In the genomic region with DNA sequence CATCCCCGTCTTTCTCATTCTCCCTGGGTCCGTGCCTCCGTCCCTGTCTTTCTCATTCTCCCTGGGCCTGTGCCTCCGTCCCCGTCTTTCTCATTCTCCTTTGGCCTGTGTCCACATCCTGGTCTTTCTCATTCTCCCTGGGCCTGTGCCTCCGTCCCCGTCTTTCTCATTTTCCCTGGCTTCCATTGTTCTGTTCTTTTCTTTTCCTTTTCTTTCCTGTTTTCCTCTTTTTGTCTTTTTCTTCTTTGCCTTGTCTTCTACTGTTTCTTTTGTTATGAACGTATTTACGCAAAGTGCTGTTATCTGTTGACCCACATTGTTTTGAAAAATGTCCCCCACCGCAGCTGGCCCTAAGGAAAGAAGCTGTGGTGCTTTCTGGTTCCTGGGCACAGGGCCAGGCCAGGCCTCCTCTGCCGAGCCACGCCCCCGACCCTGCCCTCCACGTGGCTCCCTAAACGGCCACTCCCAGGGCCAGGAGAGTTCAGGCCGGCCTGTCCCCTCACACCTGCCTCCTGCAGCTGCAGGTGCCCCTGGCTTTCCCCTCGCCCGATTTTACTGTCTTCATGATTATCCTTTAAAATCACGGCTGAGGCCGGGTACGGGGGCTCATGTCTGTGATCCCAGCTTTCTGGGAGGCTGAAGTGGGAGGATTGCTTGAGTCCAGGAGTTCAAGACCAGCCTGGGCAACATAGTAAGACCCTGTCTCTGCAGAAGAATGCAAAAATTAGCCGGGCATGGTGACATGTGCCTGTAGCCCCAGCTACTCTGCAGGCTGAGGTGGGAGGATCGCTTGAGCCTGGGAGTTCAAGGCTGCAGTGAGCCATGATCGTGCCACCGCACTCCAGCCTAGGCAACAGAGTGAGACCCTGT, we compare ENCODE assay signal across 1 cellular context.
TF ChIP-seq lines count a peak whose summit lies in the region.

No MANE protein-coding gene starts in this region.

TF ChIP-seq in K562, 482 proteins besides CTCF, POLR2A, EP300 and RAD21 (continued from another document and continues in another):
- TF ChIP-seq MGA (IDR thresholded peaks at IDR 0.05) (peak; percentile 37; the same call in 1 of the 2 replicates), KDM4B (IDR thresholded peaks at IDR 0.05; ENCODE audit: borderline replicate concordance in 2 of 2, low read depth in 1 of 2) (no peak), ARID2 (IDR thresholded peaks at IDR 0.05) (peak; percentile 73; the same call in 1 of the 2 replicates), GTF2E2 (tag; IDR thresholded peaks at IDR 0.05) (no peak), RFX5 (IDR thresholded peaks at IDR 0.05; ENCODE audit: low read depth, low read length) (no peak), RBM39 (optimal IDR thresholded peaks at IDR 0.05; ENCODE audit: low read depth, low read length) (no peak), ZNF311 (CRISPR knock-in tag; IDR thresholded peaks at IDR 0.05) (no peak), MAFG (tag; conservative IDR thresholded peaks at IDR 0.05) (no peak), PML (IDR thresholded peaks at IDR 0.05; ENCODE audit: low read length) (0 out of 2 replicates have a peak, but pooled peaks have one; percentile 35), KLF6 (CRISPR knock-in tag; IDR thresholded peaks at IDR 0.05; ENCODE audit: borderline replicate concordance) (no peak), HLTF (IDR thresholded peaks at IDR 0.05) (peak; percentile 90), ZBTB8A (IDR thresholded peaks at IDR 0.05; ENCODE audit: partially characterized antibody) (no peak), HSF4 (CRISPR knock-in tag; IDR thresholded peaks at IDR 0.05; ENCODE audit: borderline replicate concordance) (no peak), E2F5 (CRISPR knock-in tag; IDR thresholded peaks at IDR 0.05) (no peak), KHSRP (IDR thresholded peaks at IDR 0.05) (0 out of 2 replicates have a peak, but pooled peaks have one; percentile 22), JUN (IDR thresholded peaks at IDR 0.05; ENCODE audit: borderline replicate concordance, low read depth, low read length) (peak; percentile 48; the same call in 1 of the 2 replicates), JUN (CRISPR knock-in tag; IDR thresholded peaks at IDR 0.05; ENCODE audit: borderline replicate concordance) (no peak), PCBP2 (IDR thresholded peaks at IDR 0.05; ENCODE audit: low read depth, low read length, poor library complexity, severe bottlenecking) (no peak), SNIP1 (IDR thresholded peaks at IDR 0.05; ENCODE audit: low read depth) (no peak), FOS (IDR thresholded peaks at IDR 0.05; ENCODE audit: extremely low read depth, insufficient read length) (no peak), JUNB (CRISPR knock-in tag; conservative IDR thresholded peaks at IDR 0.05) (no peak), KAT7 (CRISPR knock-in tag; IDR thresholded peaks at IDR 0.05; ENCODE audit: borderline replicate concordance) (no peak), BRF2 (IDR thresholded peaks at IDR 0.05; ENCODE audit: borderline replicate concordance, insufficient read depth, insufficient read length) (no peak), E4F1 (CRISPR knock-in tag; IDR thresholded peaks at IDR 0.05; ENCODE audit: borderline replicate concordance) (no peak), ZNF717 (CRISPR knock-in tag; IDR thresholded peaks at IDR 0.05) (no peak), ATF1 (CRISPR knock-in tag; IDR thresholded peaks at IDR 0.05) (no peak), ATF1 (tag; IDR thresholded peaks at IDR 0.05) (no peak), SIN3A (IDR thresholded peaks at IDR 0.05; ENCODE audit: borderline replicate concordance in 2 of 2, control insufficient read depth in 1 of 2, low read depth in 2 of 2, low read length in 2 of 2) (peak in 1 of 2 experiments; percentile 92; a peak in 1 of 4 replicates), KAT2B (IDR thresholded peaks at IDR 0.05; ENCODE audit: low read depth, low read length) (no peak), MCM7 (IDR thresholded peaks at IDR 0.05) (peak in 1 of 2 experiments; percentile 56; a peak in 1 of 4 replicates), ADNP (tag; IDR thresholded peaks at IDR 0.05) (no peak)
- TF ChIP-seq, protein P1, sequence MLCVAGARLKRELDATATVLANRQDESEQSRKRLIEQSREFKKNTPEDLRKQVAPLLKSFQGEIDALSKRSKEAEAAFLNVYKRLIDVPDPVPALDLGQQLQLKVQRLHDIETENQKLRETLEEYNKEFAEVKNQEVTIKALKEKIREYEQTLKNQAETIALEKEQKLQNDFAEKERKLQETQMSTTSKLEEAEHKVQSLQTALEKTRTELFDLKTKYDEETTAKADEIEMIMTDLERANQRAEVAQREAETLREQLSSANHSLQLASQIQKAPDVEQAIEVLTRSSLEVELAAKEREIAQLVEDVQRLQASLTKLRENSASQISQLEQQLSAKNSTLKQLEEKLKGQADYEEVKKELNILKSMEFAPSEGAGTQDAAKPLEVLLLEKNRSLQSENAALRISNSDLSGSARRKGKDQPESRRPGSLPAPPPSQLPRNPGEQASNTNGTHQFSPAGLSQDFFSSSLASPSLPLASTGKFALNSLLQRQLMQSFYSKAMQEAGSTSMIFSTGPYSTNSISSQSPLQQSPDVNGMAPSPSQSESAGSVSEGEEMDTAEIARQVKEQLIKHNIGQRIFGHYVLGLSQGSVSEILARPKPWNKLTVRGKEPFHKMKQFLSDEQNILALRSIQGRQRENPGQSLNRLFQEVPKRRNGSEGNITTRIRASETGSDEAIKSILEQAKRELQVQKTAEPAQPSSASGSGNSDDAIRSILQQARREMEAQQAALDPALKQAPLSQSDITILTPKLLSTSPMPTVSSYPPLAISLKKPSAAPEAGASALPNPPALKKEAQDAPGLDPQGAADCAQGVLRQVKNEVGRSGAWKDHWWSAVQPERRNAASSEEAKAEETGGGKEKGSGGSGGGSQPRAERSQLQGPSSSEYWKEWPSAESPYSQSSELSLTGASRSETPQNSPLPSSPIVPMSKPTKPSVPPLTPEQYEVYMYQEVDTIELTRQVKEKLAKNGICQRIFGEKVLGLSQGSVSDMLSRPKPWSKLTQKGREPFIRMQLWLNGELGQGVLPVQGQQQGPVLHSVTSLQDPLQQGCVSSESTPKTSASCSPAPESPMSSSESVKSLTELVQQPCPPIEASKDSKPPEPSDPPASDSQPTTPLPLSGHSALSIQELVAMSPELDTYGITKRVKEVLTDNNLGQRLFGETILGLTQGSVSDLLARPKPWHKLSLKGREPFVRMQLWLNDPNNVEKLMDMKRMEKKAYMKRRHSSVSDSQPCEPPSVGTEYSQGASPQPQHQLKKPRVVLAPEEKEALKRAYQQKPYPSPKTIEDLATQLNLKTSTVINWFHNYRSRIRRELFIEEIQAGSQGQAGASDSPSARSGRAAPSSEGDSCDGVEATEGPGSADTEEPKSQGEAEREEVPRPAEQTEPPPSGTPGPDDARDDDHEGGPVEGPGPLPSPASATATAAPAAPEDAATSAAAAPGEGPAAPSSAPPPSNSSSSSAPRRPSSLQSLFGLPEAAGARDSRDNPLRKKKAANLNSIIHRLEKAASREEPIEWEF (CRISPR knock-in tag; IDR thresholded peaks at IDR 0.05): no peak
- TF ChIP-seq, protein P2, sequence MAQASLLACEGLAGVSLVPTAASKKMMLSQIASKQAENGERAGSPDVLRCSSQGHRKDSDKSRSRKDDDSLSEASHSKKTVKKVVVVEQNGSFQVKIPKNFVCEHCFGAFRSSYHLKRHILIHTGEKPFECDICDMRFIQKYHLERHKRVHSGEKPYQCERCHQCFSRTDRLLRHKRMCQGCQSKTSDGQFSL (CRISPR knock-in tag; IDR thresholded peaks at IDR 0.05): no peak
- TF ChIP-seq, protein P2 (tag; IDR thresholded peaks at IDR 0.05): no peak
